In genomic region chr20:61795669-61796630, GRCh38 we compare ENCODE assay signal across 20 cellular contexts.
"Had no signal": no experiment of that assay in that cellular context is flagged by ENCODE, and none has a peak within 500 bp of the region (broad histone marks: within the 10 kb centered on the region; RNA-seq: fewer than 3 reads in every experiment).

No MANE protein-coding gene starts in this region.

- H3K4me1 ChIP-seq: esophagus muscularis mucosa, gastrocnemius medialis, suprapubic skin, thyroid gland, uterus had no signal

- H3K36me3 Mint-ChIP-seq: naive thymus-derived CD8-positive, alpha-beta T cell; stimulated activated effector memory CD8-positive, alpha-beta T cell treated with anti-CD3 and anti-CD28 coated beads, Interleukin-12 subunit alpha, Interleukin-12 subunit beta, amount 100 ng/mL, for 72 hours; type B pancreatic cell had no signal

- H3K4me2 ChIP-seq: smooth muscle cell had no signal

- H3K4me3 ChIP-seq: esophagus muscularis mucosa, gastrocnemius medialis, mucosa of descending colon, ovary, smooth muscle cell, suprapubic skin, thyroid gland, uterus had no signal

- H3K9me3 Mint-ChIP-seq: type B pancreatic cell had no signal

- H3K27ac ChIP-seq: epithelial cell of prostate, esophagus muscularis mucosa, gastrocnemius medialis, ovary, suprapubic skin, thyroid gland, uterus had no signal

- H3K27ac Mint-ChIP-seq: progenitor cell of endocrine pancreas; stimulated activated effector memory CD8-positive, alpha-beta T cell treated with anti-CD3 and anti-CD28 coated beads, Interleukin-12 subunit alpha, Interleukin-12 subunit beta, amount 100 ng/mL, for 72 hours; type B pancreatic cell had no signal

- H3K4me1 Mint-ChIP-seq: stimulated activated effector memory CD8-positive, alpha-beta T cell treated with anti-CD3 and anti-CD28 coated beads, Interleukin-12 subunit alpha, Interleukin-12 subunit beta, amount 100 ng/mL, for 72 hours had no signal

- H3K27me3 ChIP-seq: ovary had no signal

- H3K9me3 ChIP-seq: esophagus muscularis mucosa, gastrocnemius medialis, mucosa of descending colon, ovary, suprapubic skin, thyroid gland, uterus had no signal

- ATAC-seq: gastrocnemius medialis; left colon; mucosa of descending colon; naive thymus-derived CD8-positive, alpha-beta T cell; right cardiac atrium; stimulated activated effector memory CD8-positive, alpha-beta T cell treated with anti-CD3 and anti-CD28 coated beads, Interleukin-12 subunit alpha, Interleukin-12 subunit beta, amount 100 ng/mL, for 72 hours; stimulated activated naive CD8-positive, alpha-beta T cell treated with anti-CD3 and anti-CD28 coated beads, Interleukin-15, Interleukin-2, amounts not matched to agents 100 U/mL and 50 U/mL, for 24 hours had no signal

- DNase-seq: effector memory CD4-positive, alpha-beta T cell; gastrocnemius medialis; left colon; mucosa of descending colon; naive thymus-derived CD8-positive, alpha-beta T cell; nucleus accumbens; ovary; stimulated activated CD4-positive, alpha-beta T cell treated with anti-CD3 and anti-CD28 coated beads, Interleukin-2, amount 100 ng/mL, for 48 hours; stimulated activated CD8-positive, alpha-beta memory T cell treated with anti-CD3 and anti-CD28 coated beads, Interleukin-4, amount 100 ng/mL, for 48 hours; stimulated activated naive CD8-positive, alpha-beta T cell treated with anti-CD3 and anti-CD28 coated beads, Interleukin-15, Interleukin-2, amounts not matched to agents 100 U/mL and 50 U/mL, for 24 hours; thyroid gland; uterus had no signal

- H3K27me3 Mint-ChIP-seq: progenitor cell of endocrine pancreas had no signal

- H3K4me3 Mint-ChIP-seq: naive thymus-derived CD8-positive, alpha-beta T cell; stimulated activated effector memory CD8-positive, alpha-beta T cell treated with anti-CD3 and anti-CD28 coated beads, Interleukin-12 subunit alpha, Interleukin-12 subunit beta, amount 100 ng/mL, for 72 hours; type B pancreatic cell had no signal

- H3K36me3 ChIP-seq: esophagus muscularis mucosa, gastrocnemius medialis, ovary, suprapubic skin, thyroid gland, uterus had no signal
